16 cellular contexts compared by ENCODE assay signal in the genomic region with DNA sequence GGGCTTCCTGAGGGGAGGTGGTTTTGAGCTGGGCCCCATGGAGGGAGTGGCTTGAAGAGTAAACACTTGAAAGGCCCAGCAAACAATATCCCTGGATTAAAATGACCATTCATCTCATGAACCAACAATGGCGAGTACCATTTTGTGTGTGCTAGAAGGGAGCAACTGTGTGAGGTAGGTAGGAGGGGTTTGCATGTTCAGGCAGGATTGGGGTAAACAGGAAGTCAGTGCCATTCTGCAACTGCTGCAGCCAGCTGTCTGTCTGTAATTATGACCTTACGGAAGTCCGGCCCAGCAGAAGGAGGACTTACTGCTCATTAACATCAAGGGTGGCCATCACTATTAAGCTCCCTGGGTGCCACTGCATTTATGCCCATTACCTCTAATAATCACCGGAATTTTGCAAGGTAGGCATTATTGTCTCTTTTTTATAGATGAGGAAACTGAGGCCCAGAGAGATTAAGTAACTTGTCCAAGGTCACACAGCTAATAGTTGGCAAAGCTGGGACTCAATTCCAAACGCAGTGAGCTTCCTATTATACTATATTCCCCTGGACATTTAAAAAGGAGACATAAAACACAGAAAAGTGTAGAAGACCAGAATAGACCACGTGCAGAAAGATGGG. TPM values are rescaled to one million over a fixed set of nuclear protein-coding genes. Genes with fewer than 3 reads are reported as not detected.
DNase-seq lines count a peak whose midpoint lies in the region; ATAC-seq, FAIRE-seq and TF ChIP-seq lines count a peak whose summit lies in the region.
"Had no signal": no experiment of that assay in that cellular context is flagged by ENCODE, and none has a peak within 500 bp of the region (broad histone marks: within the 10 kb centered on the region; RNA-seq: fewer than 3 reads in every experiment).

No MANE protein-coding gene starts in this region.

- no peak overlapping the region for H2AFZ ChIP-seq in HepG2 (ENCODE audit: low read length)
- H2AFZ ChIP-seq: hepatocyte had no signal

- no peak for TF ChIP-seq POLR2A in HepG2 (IDR thresholded peaks at IDR 0.05; ENCODE audit: insufficient read depth in 1 of 2, low read depth in 2 of 2, low read length in 2 of 2)
- TF ChIP-seq POLR2A in right lobe of liver (IDR thresholded peaks at IDR 0.05) = no peak

- in situ Hi-C loops in HepG2 (cut with HindIII; ENCODE audit: extremely low pct_ligation_motif_present, low pct_unique_long_range_greater_than_20kb) = no loop called here

- no peak for TF ChIP-seq CTCF in HepG2 (CRISPR knock-in tag; IDR thresholded peaks at IDR 0.05)
- no peak for TF ChIP-seq CTCF in right lobe of liver (IDR thresholded peaks at IDR 0.05)
- TF ChIP-seq CTCF in upper lobe of right lung (IDR thresholded peaks at IDR 0.05) = no peak
- TF ChIP-seq CTCF in endodermal cell (conservative IDR thresholded peaks at IDR 0.05) = no peak
- no peak for TF ChIP-seq CTCF in coronary artery (IDR thresholded peaks at IDR 0.05)

- no peak overlapping the region for H3K4me3 Mint-ChIP-seq in endodermal cell
- H3K4me3 Mint-ChIP-seq: activated B cell treated with CpG ODN at 0.5 μM for 24 hours had no signal

- CTCF ChIA-PET in HepG2 (lab: Yijun Ruan, JAX; ENCODE audit: low intra/inter-chr PET ratio, low total read pairs) = no interaction called here

- H3K9me3 ChIP-seq in HepG2 (ENCODE audit: low read length) (no peaks in the 10 kb centered on the region), right lobe of liver (no peaks in the 10 kb centered on the region), SJCRH30 (replicated peaks) (no peaks in the 10 kb centered on the region), upper lobe of right lung (no peaks in the 10 kb centered on the region), endodermal cell (ENCODE audit: control insufficient read depth, low read length) (no peaks in the 10 kb centered on the region)
- H3K9me3 ChIP-seq: adrenal gland, vagina had no signal

- H3K4me3 ChIP-seq in HepG2 (replicated peaks in 1 of 3; ENCODE audit: insufficient read depth in 1 of 3, low read depth in 2 of 3, low read length in 3 of 3) (no peak overlapping the region), right lobe of liver (no peak overlapping the region), SJCRH30 (no peak overlapping the region), upper lobe of right lung (no peak overlapping the region), endodermal cell (ENCODE audit: low read length) (no peak overlapping the region), coronary artery (no peak overlapping the region)
- H3K4me3 ChIP-seq: adrenal gland, hepatocyte, vagina had no signal

- H3K9me3 Mint-ChIP-seq in endodermal cell = no peaks in the 10 kb centered on the region
- H3K9me3 Mint-ChIP-seq: activated B cell treated with CpG ODN at 0.5 μM for 24 hours had no signal

- peaks cover 15% of the 10 kb centered on the region for H3K4me1 ChIP-seq in HepG2 (ENCODE audit: insufficient read depth, low read length)
- H3K4me1 ChIP-seq in right lobe of liver = no peaks in the 10 kb centered on the region
- peaks cover 10% of the 10 kb centered on the region for H3K4me1 ChIP-seq in SJCRH30
- no peaks in the 10 kb centered on the region for H3K4me1 ChIP-seq in upper lobe of right lung
- no peaks in the 10 kb centered on the region for H3K4me1 ChIP-seq in endodermal cell (ENCODE audit: control insufficient read depth, insufficient read depth, low read length)
- H3K4me1 ChIP-seq: adrenal gland, vagina had no signal

- no peaks in the 10 kb centered on the region for H4K20me1 ChIP-seq in HepG2 (ENCODE audit: insufficient read depth, low read length)

- peaks cover 18% of the 10 kb centered on the region for H3K27me3 Mint-ChIP-seq in endodermal cell (ENCODE audit: insufficient read depth)

- H3K27ac ChIP-seq in HepG2 (ENCODE audit: extremely low read length, insufficient read depth, low read length) (no peak overlapping the region), right lobe of liver (no peak overlapping the region), SJCRH30 (no peak overlapping the region), upper lobe of right lung (no peak overlapping the region), endodermal cell (ENCODE audit: low read depth, low read length) (no peak overlapping the region), coronary artery (no peak overlapping the region)
- H3K27ac ChIP-seq: adrenal gland, hepatocyte, vagina had no signal

- TF ChIP-seq EP300 in HepG2 (IDR thresholded peaks at IDR 0.05; ENCODE audit: low read depth in 2 of 2, low read length in 2 of 2) (no peak), HepG2 (CRISPR knock-in tag; IDR thresholded peaks at IDR 0.05; ENCODE audit: borderline replicate concordance) (no peak)

- no peak for DNase-seq in HepG2 (ENCODE audit: low spot score)
- DNase-seq in right lobe of liver = no peak
- DNase-seq in NCI-H1694 treated with DMSO at 0.1 percent for 48 hours (lab: John Stamatoyannopoulos, UW) = peak; percentile 39
- peak; percentile 45 to 64 for DNase-seq in SJCRH30
- no peak for DNase-seq in upper lobe of right lung
- no peak for DNase-seq in endodermal cell
- no peak for DNase-seq in C1 segment of cervical spinal cord (lab: John Stamatoyannopoulos, UW)
- no peak for DNase-seq in coronary artery (ENCODE audit: low spot score)
- DNase-seq: activated B cell treated with CpG ODN at 0.5 μM for 24 hours; activated T-cell treated with anti-CD3 and anti-CD28 coated beads, Interleukin-2, amount 50 U/mL, for 1 hour; adrenal gland; left colon had no signal

- no peak for FAIRE-seq in HepG2 (lab: Jason Lieb, UNC)

- H3K4me1 Mint-ChIP-seq in endodermal cell = peaks cover 5% of the 10 kb centered on the region
- H3K4me1 Mint-ChIP-seq: activated B cell treated with CpG ODN at 0.5 μM for 24 hours had no signal

- TF ChIP-seq RAD21 in HepG2 (CRISPR knock-in tag; IDR thresholded peaks at IDR 0.05) = no peak

- no peak overlapping the region for H3K27ac Mint-ChIP-seq in endodermal cell
- H3K27ac Mint-ChIP-seq: activated B cell treated with CpG ODN at 0.5 μM for 24 hours had no signal

- intact Hi-C loops in HepG2 (cut with micrococcal nuclease; ENCODE audit: unreplicated experiment) = no loop called here
- intact Hi-C loops in right lobe of liver (cut with DNase I) = no loop called here
- intact Hi-C loops in upper lobe of right lung (cut with DNase I) = no loop called here

- no peak for ATAC-seq in HepG2
- ATAC-seq in right lobe of liver = no peak
- peak; percentile 37 for ATAC-seq in upper lobe of right lung
- ATAC-seq: esophagus mucosa, left colon, SK-N-SH treated with all-trans-retinoic acid at 6 μM for 48 hours had no signal

- POLR2A ChIA-PET in HepG2 (lab: Yijun Ruan, JAX) = no interaction called here

- H3K36me3 ChIP-seq in HepG2 (replicated peaks in 1 of 2; ENCODE audit: control insufficient read depth in 1 of 2, insufficient read depth in 2 of 2, low read length in 2 of 2) (no peaks in the 10 kb centered on the region), right lobe of liver (no peaks in the 10 kb centered on the region), SJCRH30 (no peaks in the 10 kb centered on the region), upper lobe of right lung (no peaks in the 10 kb centered on the region), endodermal cell (ENCODE audit: control insufficient read depth, insufficient read depth, low read length) (no peaks in the 10 kb centered on the region)
- H3K36me3 ChIP-seq: adrenal gland, vagina had no signal

- no peaks in the 10 kb centered on the region for H3K36me3 Mint-ChIP-seq in endodermal cell (ENCODE audit: low read depth)

- no TSS peak for BruUV-seq in HepG2 (replicated peaks; lab: Mats Ljungman, UMichigan)

- 40% methylated on average over 6 of the region's 6 CpGs for WGBS in HepG2 (ENCODE audit: low lambda C conversion rate)
- WGBS in right lobe of liver (ENCODE audit: insufficient coverage, low coverage, low lambda C conversion rate, missing lambda C conversion rate) = 86% methylated on average over 6 of the region's 6 CpGs
- 57 to 74% methylated on average over 3 to 6 of the region's 6 CpGs for WGBS in endodermal cell (ENCODE audit: insufficient coverage in 1 of 2, insufficient read length in 1 of 2), 2 experiments

- peak overlapping the region; percentile 32; the same call in 1 of the 2 replicates for H3K4me2 ChIP-seq in HepG2 (ENCODE audit: low read depth, low read length)
- H3K4me2 ChIP-seq: hepatocyte had no signal

- no peaks in the 10 kb centered on the region for H3K79me2 ChIP-seq in HepG2 (ENCODE audit: insufficient read depth, low read length)
- H3K79me2 ChIP-seq: hepatocyte had no signal

- H3K9ac ChIP-seq in HepG2 (ENCODE audit: insufficient read depth, low read depth, low read length) (no peak overlapping the region), endodermal cell (ENCODE audit: extremely low read depth, low read length, poor library complexity, severe bottlenecking) (no peak overlapping the region)

- H3K27me3 ChIP-seq in HepG2 (ENCODE audit: control insufficient read depth in 1 of 2, insufficient read depth in 2 of 2, low read length in 2 of 2) (no peaks in the 10 kb centered on the region), right lobe of liver (no peaks in the 10 kb centered on the region), SJCRH30 (no peaks in the 10 kb centered on the region), upper lobe of right lung (no peaks in the 10 kb centered on the region), endodermal cell (ENCODE audit: control insufficient read depth, insufficient read depth, low read length, poor library complexity, severe bottlenecking) (no peaks in the 10 kb centered on the region)
- H3K27me3 ChIP-seq: adrenal gland, hepatocyte, vagina had no signal

RNA-seq across cellular contexts. Expression of gene IFI27L2, which starts 16.6 kb away (rescaled TPM):
- total RNA-seq in HepG2 (2016; rRNA removed; fragmentation: Illumina TruSeq; extraction: Trizol) = 4.3 and 6.0 TPM in 2 replicates
- 2.5 and 3.2 TPM in 2 replicates for total RNA-seq in HepG2 (2016; cell fraction: cytosol; rRNA removed; fragmentation: Illumina TruSeq; extraction: Trizol; ENCODE audit: low read depth)
- total RNA-seq in HepG2 (2016; cell fraction: insoluble cytoplasmic fraction; rRNA removed; fragmentation: Illumina TruSeq; extraction: Trizol) = 5.0 and 5.5 TPM in 2 replicates
- 3.6 and 3.7 TPM in 2 replicates for total RNA-seq in HepG2 (2016; cell fraction: membrane; rRNA removed; fragmentation: Illumina TruSeq; extraction: Trizol)
- 1.6 and 1.9 TPM in 2 replicates for total RNA-seq in HepG2 (2016; cell fraction: nucleus; rRNA removed; fragmentation: Illumina TruSeq; extraction: Trizol)
- 4.8 and 6.9 TPM in 2 replicates for polyA plus RNA-seq in HepG2 (2011; rRNA removed)
- polyA plus RNA-seq in HepG2 (2011; cell fraction: cytosol; rRNA removed) = 9.7 and 10.5 TPM in 2 replicates
- 3.1 and 4.9 TPM in 2 replicates for polyA plus RNA-seq in HepG2 (2011; cell fraction: nucleus; rRNA removed)
- 2.3 and 4.8 TPM in 2 replicates for polyA plus RNA-seq in HepG2 (2012)
- 3.7 and 4.6 TPM in 2 replicates for polyA plus RNA-seq in HepG2 (2016; cell fraction: cytosol; fragmentation: Illumina TruSeq; extraction: Trizol; ENCODE audit: low read depth)
- polyA plus RNA-seq in HepG2 (2016; cell fraction: insoluble cytoplasmic fraction; fragmentation: Illumina TruSeq; extraction: Trizol; ENCODE audit: low read depth) = 6.3 and 6.5 TPM in 2 replicates
- polyA plus RNA-seq in HepG2 (2016; cell fraction: membrane; fragmentation: Illumina TruSeq; extraction: Trizol; ENCODE audit: low read depth) = 2.3 and 3.4 TPM in 2 replicates
- polyA plus RNA-seq in HepG2 (2016; cell fraction: nucleus; fragmentation: Illumina TruSeq; extraction: Trizol; ENCODE audit: insufficient read depth, low read depth) = 2.8 and 4.6 TPM in 2 replicates
- polyA minus RNA-seq in HepG2 (2011; rRNA and poly(A)+ RNA removed; ENCODE audit: low replicate concordance) = 1.5 and 6.0 TPM in 2 replicates
- not detected in 2 replicates for polyA minus RNA-seq in HepG2 (2011; cell fraction: cytosol; rRNA and poly(A)+ RNA removed)
- polyA minus RNA-seq in HepG2 (2011; cell fraction: nucleus; rRNA and poly(A)+ RNA removed) = 1.1 TPM in 1 of 2 replicates, not detected in the other
- total RNA-seq in right lobe of liver = 1 to 10 TPM in 5 of 6 experiments, not detected in 1; 1.8 to 7.9 (median 4.1) TPM
- 24.2 and 24.4 TPM in 2 replicates for total RNA-seq in SJCRH30 (2014; rRNA removed; shearing (Covaris generic))
- total RNA-seq in upper lobe of right lung = 32.4 TPM
- total RNA-seq in endodermal cell = 10 to 100 TPM; 36.0 to 43.7 TPM
- polyA plus RNA-seq in endodermal cell (2013, experiment 1 of 2) = 59.6 TPM
- 46.0 TPM for polyA plus RNA-seq in endodermal cell (2013, experiment 2 of 2)

RNA-seq across cellular contexts. Expression of gene PPP4R4, which starts 28.1 kb away (rescaled TPM):
- total RNA-seq in HepG2 (2016; rRNA removed; fragmentation: Illumina TruSeq; extraction: Trizol) = 19.8 and 21.2 TPM in 2 replicates
- 11.0 and 11.2 TPM in 2 replicates for total RNA-seq in HepG2 (2016; cell fraction: cytosol; rRNA removed; fragmentation: Illumina TruSeq; extraction: Trizol; ENCODE audit: low read depth)
- 18.6 and 21.8 TPM in 2 replicates for total RNA-seq in HepG2 (2016; cell fraction: insoluble cytoplasmic fraction; rRNA removed; fragmentation: Illumina TruSeq; extraction: Trizol)
- total RNA-seq in HepG2 (2016; cell fraction: membrane; rRNA removed; fragmentation: Illumina TruSeq; extraction: Trizol) = 22.0 and 22.8 TPM in 2 replicates
- 30.3 and 33.4 TPM in 2 replicates for total RNA-seq in HepG2 (2016; cell fraction: nucleus; rRNA removed; fragmentation: Illumina TruSeq; extraction: Trizol)
- 6.9 and 9.5 TPM in 2 replicates for polyA plus RNA-seq in HepG2 (2011; rRNA removed)
- 3.2 and 4.3 TPM in 2 replicates for polyA plus RNA-seq in HepG2 (2011; cell fraction: cytosol; rRNA removed)
- 5.9 and 7.3 TPM in 2 replicates for polyA plus RNA-seq in HepG2 (2011; cell fraction: nucleus; rRNA removed)
- polyA plus RNA-seq in HepG2 (2012) = 6.4 and 9.4 TPM in 2 replicates
- polyA plus RNA-seq in HepG2 (2016; cell fraction: cytosol; fragmentation: Illumina TruSeq; extraction: Trizol; ENCODE audit: low read depth) = 9.3 and 13.3 TPM in 2 replicates
- polyA plus RNA-seq in HepG2 (2016; cell fraction: insoluble cytoplasmic fraction; fragmentation: Illumina TruSeq; extraction: Trizol; ENCODE audit: low read depth) = 20.1 and 21.1 TPM in 2 replicates
- 13.0 and 13.8 TPM in 2 replicates for polyA plus RNA-seq in HepG2 (2016; cell fraction: membrane; fragmentation: Illumina TruSeq; extraction: Trizol; ENCODE audit: low read depth)
- 21.4 and 24.0 TPM in 2 replicates for polyA plus RNA-seq in HepG2 (2016; cell fraction: nucleus; fragmentation: Illumina TruSeq; extraction: Trizol; ENCODE audit: insufficient read depth, low read depth)
- 22.1 TPM in 1 of 2 replicates, not detected in the other for polyA minus RNA-seq in HepG2 (2011; rRNA and poly(A)+ RNA removed; ENCODE audit: low replicate concordance)
- 3.2 and 7.4 TPM in 2 replicates for polyA minus RNA-seq in HepG2 (2011; cell fraction: cytosol; rRNA and poly(A)+ RNA removed)
- polyA minus RNA-seq in HepG2 (2011; cell fraction: nucleus; rRNA and poly(A)+ RNA removed) = 49.6 and 60.8 TPM in 2 replicates
- total RNA-seq in right lobe of liver = 1 to 10 TPM in 3 of 6 experiments, under 1 TPM in 3; 0.26 to 4.1 (median 1.2) TPM
- 35.5 and 47.1 TPM in 2 replicates for total RNA-seq in SJCRH30 (2014; rRNA removed; shearing (Covaris generic))
- 2.2 TPM for total RNA-seq in upper lobe of right lung
- total RNA-seq in endodermal cell = 1 to 10 TPM; 4.6 to 8.4 TPM
- polyA plus RNA-seq in endodermal cell (2013, experiment 1 of 2) = 5.2 TPM
- 4.4 TPM for polyA plus RNA-seq in endodermal cell (2013, experiment 2 of 2)
- total RNA-seq: activated B cell treated with CpG ODN at 0.5 μM for 24 hours had no signal

RNA-seq across cellular contexts. Expression of gene IFI27, which starts 35.5 kb away (rescaled TPM):
- total RNA-seq in HepG2 (2016; rRNA removed; fragmentation: Illumina TruSeq; extraction: Trizol) = 1.2 and 2.0 TPM in 2 replicates
- total RNA-seq in HepG2 (2016; cell fraction: cytosol; rRNA removed; fragmentation: Illumina TruSeq; extraction: Trizol; ENCODE audit: low read depth) = 1.2 TPM in 1 of 2 replicates, not detected in the other
- 1.4 and 1.6 TPM in 2 replicates for total RNA-seq in HepG2 (2016; cell fraction: insoluble cytoplasmic fraction; rRNA removed; fragmentation: Illumina TruSeq; extraction: Trizol)
- total RNA-seq in HepG2 (2016; cell fraction: membrane; rRNA removed; fragmentation: Illumina TruSeq; extraction: Trizol) = 0.80 and 1.1 TPM in 2 replicates
- 1.3 and 2.1 TPM in 2 replicates for total RNA-seq in HepG2 (2016; cell fraction: nucleus; rRNA removed; fragmentation: Illumina TruSeq; extraction: Trizol)
- polyA plus RNA-seq in HepG2 (2011; rRNA removed) = 1.7 and 2.3 TPM in 2 replicates
- polyA plus RNA-seq in HepG2 (2011; cell fraction: cytosol; rRNA removed) = 2.5 and 3.5 TPM in 2 replicates
- 2.2 and 2.7 TPM in 2 replicates for polyA plus RNA-seq in HepG2 (2011; cell fraction: nucleus; rRNA removed)
- polyA plus RNA-seq in HepG2 (2012) = 1.0 and 1.3 TPM in 2 replicates
- polyA plus RNA-seq in HepG2 (2016; cell fraction: cytosol; fragmentation: Illumina TruSeq; extraction: Trizol; ENCODE audit: low read depth) = 0.75 and 0.84 TPM in 2 replicates
- polyA plus RNA-seq in HepG2 (2016; cell fraction: insoluble cytoplasmic fraction; fragmentation: Illumina TruSeq; extraction: Trizol; ENCODE audit: low read depth) = 0.77 and 0.79 TPM in 2 replicates
- 0.64 and 1.1 TPM in 2 replicates for polyA plus RNA-seq in HepG2 (2016; cell fraction: membrane; fragmentation: Illumina TruSeq; extraction: Trizol; ENCODE audit: low read depth)
- polyA plus RNA-seq in HepG2 (2016; cell fraction: nucleus; fragmentation: Illumina TruSeq; extraction: Trizol; ENCODE audit: insufficient read depth, low read depth) = 2.4 and 2.5 TPM in 2 replicates
- polyA minus RNA-seq in HepG2 (2011; rRNA and poly(A)+ RNA removed; ENCODE audit: low replicate concordance) = 2.4 and 59.0 TPM in 2 replicates
- polyA minus RNA-seq in HepG2 (2011; cell fraction: cytosol; rRNA and poly(A)+ RNA removed) = not detected in 2 replicates
- polyA minus RNA-seq in HepG2 (2011; cell fraction: nucleus; rRNA and poly(A)+ RNA removed) = 0.39 and 1.1 TPM in 2 replicates
- total RNA-seq in right lobe of liver = 10 to 100 TPM; 10.0 to 32.5 (median 16.9) TPM
- 0.55 and 0.81 TPM in 2 replicates for total RNA-seq in SJCRH30 (2014; rRNA removed; shearing (Covaris generic))
- total RNA-seq in upper lobe of right lung = 312 TPM
- 1 to 10 TPM; 1.9 to 9.0 TPM for total RNA-seq in endodermal cell
- polyA plus RNA-seq in endodermal cell (2013, experiment 1 of 2) = 4.2 TPM
- 2.6 TPM for polyA plus RNA-seq in endodermal cell (2013, experiment 2 of 2)

Comparison
In these comparisons a context has a peak if more than half of its experiments do, and no peak if none do; other contexts are left out.
1. DNase-seq: peak in NCI-H1694 treated with DMSO at 0.1 percent for 48 hours (single experiment) and SJCRH30 (2 of 2); none in HepG2 (single experiment), right lobe of liver (0 of 3), upper lobe of right lung (single experiment), endodermal cell (single experiment), C1 segment of cervical spinal cord (0 of 14) and coronary artery (single experiment).